ENCODE assay signal across 8 cellular contexts in the genomic region with DNA sequence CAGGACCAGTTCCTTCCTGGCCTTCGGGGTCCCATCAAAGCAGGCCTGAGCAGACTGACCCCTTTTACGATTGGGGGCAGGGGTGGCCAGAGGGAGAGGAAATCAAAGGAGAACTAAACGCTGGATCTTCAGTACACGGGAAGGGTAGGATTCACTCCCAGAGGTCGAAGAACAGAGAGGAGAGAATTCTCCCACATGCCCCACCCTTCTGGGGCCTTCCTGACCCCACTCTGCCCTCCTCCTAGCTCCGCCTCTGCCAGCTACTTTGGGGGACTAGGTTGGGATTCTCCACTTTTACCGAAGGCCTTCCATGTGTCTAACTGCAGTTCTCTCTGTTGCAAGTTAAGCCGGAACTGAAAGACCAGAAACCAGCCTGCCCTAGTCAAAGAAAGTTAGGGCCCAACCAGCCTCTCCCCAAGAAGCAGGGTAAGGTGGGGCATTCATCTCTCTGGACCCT. TPM values are rescaled to one million over a fixed set of nuclear protein-coding genes. Genes with fewer than 3 reads are reported as not detected.
A peak's percentile ranks its signal among the peaks of the same experiment; 100 is the strongest.
DNase-seq lines count a peak whose midpoint lies in the region; ATAC-seq, FAIRE-seq and TF ChIP-seq lines count a peak whose summit lies in the region.

No MANE protein-coding gene starts in this region.

- TF ChIP-seq POLR2A in GM12878 (IDR thresholded peaks at IDR 0.05; ENCODE audit: low read depth, low read length): 0 out of 2 replicates have a peak, but pooled peaks have one; percentile 48

- H4K20me1 ChIP-seq in GM12878 (ENCODE audit: control insufficient read depth, insufficient read depth): peaks cover 4% of the 10 kb centered on the region; the same call in 1 of the 2 replicates

- POLR2A ChIA-PET in GM12878 (lab: Charles Lee): interaction anchor here (0.8 to 14.9 kb wide), 12 partner anchors 10 to 157 kb away, joined by 3 to 273 read pairs (median 16); a partner anchor contains a TSS

- H3K4me1 ChIP-seq in GM12878 (ENCODE audit: control insufficient read depth, insufficient read depth, low read length) (peaks cover 32% of the 10 kb centered on the region), kidney (ENCODE audit: control insufficient read depth in 1 of 2, insufficient read depth in 1 of 2, low read depth in 1 of 2, low read length in 2 of 2) (peaks cover 25 to 57% of the 10 kb centered on the region in 2 donors)

- no peak for TF ChIP-seq CTCF in GM12878 (IDR thresholded peaks at IDR 0.05 in 2 of 3, conservative IDR thresholded peaks at IDR 0.05 in 1 of 3; ENCODE audit: control insufficient read depth in 2 of 3, extremely low read depth in 1 of 3, insufficient read depth in 1 of 3, low read depth in 3 of 3, low read length in 3 of 3)
- TF ChIP-seq CTCF in kidney (IDR thresholded peaks at IDR 0.05; ENCODE audit: borderline replicate concordance, extremely low read depth, insufficient read depth): no peak

- DNase-seq in ELR (ENCODE audit: low read depth) (peak; percentile 71), MV-4-11 (lab: John Stamatoyannopoulos, UW) (peak; percentile 70), GM12878 (ENCODE audit: low read depth, low spot score) (no peak), kidney (no peak), superior temporal gyrus (ENCODE audit: extremely low spot score) (peak; percentile 20), DMS79 (lab: John Stamatoyannopoulos, UW) (no peak)

- TF ChIP-seq RAD21 in GM12878 (IDR thresholded peaks at IDR 0.05; ENCODE audit: insufficient read depth, low read depth, low read length): no peak

- peak overlapping the region; percentile 25; the same call in 1 of the 2 replicates for H2AFZ ChIP-seq in GM12878 (ENCODE audit: control insufficient read depth, low read depth, low read length)

- H3K9ac ChIP-seq in GM12878 (ENCODE audit: control insufficient read depth, insufficient read depth, low read length) (peak overlapping the region; percentile 95), kidney (ENCODE audit: low read length in 2 of 2) (peak overlapping the region; percentile 87 to 88)

- H3K4me3 ChIP-seq in GM12878 (peak overlapping the region; percentile 100), kidney (ENCODE audit: low read length in 2 of 2) (peak overlapping the region; percentile 71 to 73)

- H3K36me3 ChIP-seq in GM12878 (ENCODE audit: control insufficient read depth in 2 of 2, insufficient read depth in 2 of 2, low read length in 1 of 2): no peaks in the 10 kb centered on the region; a peak in 1 of 4 replicates
- H3K36me3 ChIP-seq in kidney (ENCODE audit: control insufficient read depth in 1 of 2, insufficient read depth in 2 of 2, low read length in 2 of 2): no peaks in the 10 kb centered on the region

- peak; percentile 29 for ATAC-seq in GM12878
- ATAC-seq in GM19452 (IDR thresholded peaks at IDR 0.05; ENCODE audit: unreplicated experiment): no peak
- ATAC-seq in GM18520 (IDR thresholded peaks at IDR 0.05; ENCODE audit: unreplicated experiment): no peak

- BruUV-seq in GM12878 (replicated peaks; lab: Mats Ljungman, UMichigan): TSS peak; percentile 71

- RAD21 ChIA-PET in GM12878 (lab: Charles Lee; ENCODE audit: unreplicated experiment): interaction anchor here (0.8 to 14.4 kb wide), 14 partner anchors 8 to 1043 kb away, joined by 3 to 214 read pairs (median 18); a partner anchor contains a TSS

- no peak; a peak in 1 of 4 replicates for TF ChIP-seq EP300 in GM12878 (IDR thresholded peaks at IDR 0.05; ENCODE audit: borderline replicate concordance in 1 of 2, control insufficient read depth in 1 of 2, low read depth in 2 of 2, low read length in 2 of 2)

- H3K4me2 ChIP-seq in GM12878 (ENCODE audit: control insufficient read depth, insufficient read depth): peak overlapping the region; percentile 63

- peak overlapping the region; percentile 97 for H3K27ac ChIP-seq in GM12878 (ENCODE audit: control insufficient read depth, insufficient read depth)
- H3K27ac ChIP-seq in kidney (ENCODE audit: low read depth in 2 of 2, low read length in 2 of 2): peak overlapping the region; percentile 92 to 94

- no peaks in the 10 kb centered on the region for H3K27me3 ChIP-seq in GM12878 (replicated peaks in 1 of 2; ENCODE audit: control insufficient read depth in 2 of 2, insufficient read depth in 2 of 2, low read length in 1 of 2)

- H3K9me3 ChIP-seq in GM12878 (replicated peaks; ENCODE audit: control insufficient read depth, insufficient read depth, low read length): no peaks in the 10 kb centered on the region
- H3K9me3 ChIP-seq in kidney (ENCODE audit: control insufficient read depth in 1 of 2, low read length in 2 of 2): no peaks in the 10 kb centered on the region

- in situ Hi-C loops in GM12878 (cut with MboI): no loop called here

- SMC1A ChIA-PET in GM12878 (lab: Charles Lee; ENCODE audit: uncharacterized antibody, unreplicated experiment): interaction anchor here (0.6 to 16.7 kb wide), 12 partner anchors 9 to 787 kb away, joined by 3 to 229 read pairs (median 8); a partner anchor contains a TSS

- FAIRE-seq in GM12878 (lab: Jason Lieb, UNC): no peak
- FAIRE-seq in kidney (lab: Jason Lieb, UNC): no peak

- H3K79me2 ChIP-seq in GM12878 (ENCODE audit: control insufficient read depth, insufficient read depth, low read length): peaks cover 78% of the 10 kb centered on the region

- WGBS in GM12878 (ENCODE audit: insufficient coverage, insufficient replicate concordance, low lambda C conversion rate, missing lambda C conversion rate): under 1% methylated on average over 8 of the region's 8 CpGs

- CTCF ChIA-PET in GM12878 (lab: Yijun Ruan, JAX): interaction anchor here (1.0 to 14.7 kb wide), 8 partner anchors 11 to 87 kb away, joined by 3 to 227 read pairs (median 8); a partner anchor contains a TSS

- intact Hi-C loops in GM12878 (cut with micrococcal nuclease; ENCODE audit: unreplicated experiment) (loop anchor here (2.0 to 5.0 kb wide), 2 partner anchors 40 to 73 kb away; a partner anchor contains a TSS), kidney (cut with DNase I) (no loop called here)

RNA-seq across cellular contexts. Expression of a gene that starts 0.7 kb away (rescaled TPM):
- 184 and 208 TPM in 2 replicates for total RNA-seq in GM12878 (2013; cell fraction: nucleolus; rRNA removed)
- total RNA-seq in GM12878 (2014; rRNA removed): 71.2 and 84.4 TPM in 2 replicates
- total RNA-seq in GM12878 (2014; rRNA removed; fragmentation: Illumina TruSeq; extraction: Trizol): 40.4 and 44.9 TPM in 2 replicates
- total RNA-seq in GM12878 (2021): 113 and 116 TPM in 2 replicates
- polyA plus RNA-seq in GM12878 (2011; ENCODE audit: low read depth): 23.2 TPM
- 48.7 and 88.1 TPM in 2 replicates for polyA plus RNA-seq in GM12878 (2011; rRNA removed)
- polyA plus RNA-seq in GM12878 (2011; cell fraction: cytosol; rRNA removed): 48.3 and 60.5 TPM in 2 replicates
- polyA plus RNA-seq in GM12878 (2011; cell fraction: nucleus; rRNA removed): 206 and 248 TPM in 2 replicates
- 53.2 and 56.8 TPM in 2 replicates for polyA plus RNA-seq in GM12878 (2012)
- polyA plus RNA-seq in GM12878 (2014; fragmentation: Illumina TruSeq; extraction: Trizol): 64.4 and 80.8 TPM in 2 replicates
- polyA plus RNA-seq in GM12878 (2014; fragmentation: Nextera tagmentation; extraction: Ambion mirVana): 10 to 100 TPM in 1 of 2 experiments, 1 to 10 TPM in 1; 8.1 to 10.6 TPM
- polyA plus RNA-seq in GM12878 (2014; rRNA removed): 87.0 and 89.9 TPM in 2 replicates
- 10 to 100 TPM; 57.1 to 58.9 TPM for polyA plus RNA-seq in GM12878 (2016; fragmentation: Nextera tagmentation; extraction: Ambion mirVana)
- 109 and 114 TPM in 2 replicates for polyA minus RNA-seq in GM12878 (2011; rRNA and poly(A)+ RNA removed)
- 29.7 and 31.8 TPM in 2 replicates for polyA minus RNA-seq in GM12878 (2011; cell fraction: cytosol; rRNA and poly(A)+ RNA removed)
- 67.3 and 125 TPM in 2 replicates for polyA minus RNA-seq in GM12878 (2011; cell fraction: nucleus; rRNA and poly(A)+ RNA removed)
- total RNA-seq in kidney: 99.6 TPM
- polyA plus RNA-seq in kidney (ENCODE audit: insufficient read depth, low read depth, low replicate concordance): 32.3 TPM

RNA-seq across cellular contexts. Expression of a gene that starts 37.6 kb away (rescaled TPM):
- total RNA-seq in GM12878 (2013; cell fraction: nucleolus; rRNA removed): 0.56 TPM in 1 of 2 replicates, not detected in the other
- total RNA-seq in GM12878 (2014; rRNA removed): 0.40 TPM in 1 of 2 replicates, not detected in the other
- not detected in 2 replicates for total RNA-seq in GM12878 (2014; rRNA removed; fragmentation: Illumina TruSeq; extraction: Trizol)
- not detected in 2 replicates for total RNA-seq in GM12878 (2021)
- polyA plus RNA-seq in GM12878 (2011; ENCODE audit: low read depth): not detected
- polyA plus RNA-seq in GM12878 (2011; rRNA removed): not detected in 2 replicates
- 0.04 and 0.05 TPM in 2 replicates for polyA plus RNA-seq in GM12878 (2011; cell fraction: cytosol; rRNA removed)
- polyA plus RNA-seq in GM12878 (2011; cell fraction: nucleus; rRNA removed): 0.10 and 0.12 TPM in 2 replicates
- polyA plus RNA-seq in GM12878 (2012): 0.11 and 0.12 TPM in 2 replicates
- polyA plus RNA-seq in GM12878 (2014; fragmentation: Illumina TruSeq; extraction: Trizol): not detected in 2 replicates
- not detected for polyA plus RNA-seq in GM12878 (2014; fragmentation: Nextera tagmentation; extraction: Ambion mirVana)
- polyA plus RNA-seq in GM12878 (2014; rRNA removed): 0.10 and 0.16 TPM in 2 replicates
- polyA plus RNA-seq in GM12878 (2016; fragmentation: Nextera tagmentation; extraction: Ambion mirVana): under 1 TPM in 1 of 2 experiments, not detected in 1; 0.39 TPM
- polyA minus RNA-seq in GM12878 (2011; rRNA and poly(A)+ RNA removed): 0.62 TPM in 1 of 2 replicates, not detected in the other
- not detected in 2 replicates for polyA minus RNA-seq in GM12878 (2011; cell fraction: cytosol; rRNA and poly(A)+ RNA removed)
- 0.67 and 1.1 TPM in 2 replicates for polyA minus RNA-seq in GM12878 (2011; cell fraction: nucleus; rRNA and poly(A)+ RNA removed)
- not detected for total RNA-seq in kidney
- 0.32 TPM for polyA plus RNA-seq in kidney (ENCODE audit: insufficient read depth, low read depth, low replicate concordance)

RNA-seq across cellular contexts. Expression of a gene that starts 41.8 kb away (rescaled TPM):
- total RNA-seq in GM12878 (2013; cell fraction: nucleolus; rRNA removed): 117 and 134 TPM in 2 replicates
- total RNA-seq in GM12878 (2014; rRNA removed) (304 and 309 TPM in 2 replicates), GM12878 (2014; rRNA removed; fragmentation: Illumina TruSeq; extraction: Trizol) (253 and 257 TPM in 2 replicates), GM12878 (2021) (207 and 208 TPM in 2 replicates), kidney (175 TPM)
- 419 TPM for polyA plus RNA-seq in GM12878 (2011; ENCODE audit: low read depth)
- polyA plus RNA-seq in GM12878 (2011; rRNA removed) (434 and 553 TPM in 2 replicates), GM12878 (2014; fragmentation: Illumina TruSeq; extraction: Trizol) (443 and 504 TPM in 2 replicates), GM12878 (2014; fragmentation: Nextera tagmentation; extraction: Ambion mirVana) (100 to 1,000 TPM; 395 to 407 TPM), GM12878 (2014; rRNA removed) (300 and 320 TPM in 2 replicates), GM12878 (2016; fragmentation: Nextera tagmentation; extraction: Ambion mirVana) (100 to 1,000 TPM; 226 to 238 TPM), kidney (ENCODE audit: insufficient read depth, low read depth, low replicate concordance) (300 TPM)
- polyA plus RNA-seq in GM12878 (2011; cell fraction: cytosol; rRNA removed): 648 and 1,046 TPM in 2 replicates
- 186 and 215 TPM in 2 replicates for polyA plus RNA-seq in GM12878 (2011; cell fraction: nucleus; rRNA removed)
- 316 TPM in 2 replicates for polyA plus RNA-seq in GM12878 (2012)
- 366 and 382 TPM in 2 replicates for polyA minus RNA-seq in GM12878 (2011; rRNA and poly(A)+ RNA removed)
- 76.2 and 86.9 TPM in 2 replicates for polyA minus RNA-seq in GM12878 (2011; cell fraction: cytosol; rRNA and poly(A)+ RNA removed)
- polyA minus RNA-seq in GM12878 (2011; cell fraction: nucleus; rRNA and poly(A)+ RNA removed): 32.3 and 40.9 TPM in 2 replicates

RNA-seq across cellular contexts. Expression of a gene that starts 44.8 kb away (rescaled TPM):
- total RNA-seq in GM12878 (2013; cell fraction: nucleolus; rRNA removed): 216 and 221 TPM in 2 replicates
- 40.8 and 42.1 TPM in 2 replicates for total RNA-seq in GM12878 (2014; rRNA removed)
- total RNA-seq in GM12878 (2014; rRNA removed; fragmentation: Illumina TruSeq; extraction: Trizol): 42.8 and 44.4 TPM in 2 replicates
- 40.5 and 41.1 TPM in 2 replicates for total RNA-seq in GM12878 (2021)
- 33.9 TPM for polyA plus RNA-seq in GM12878 (2011; ENCODE audit: low read depth)
- polyA plus RNA-seq in GM12878 (2011; rRNA removed): 109 and 120 TPM in 2 replicates
- polyA plus RNA-seq in GM12878 (2011; cell fraction: cytosol; rRNA removed): 83.7 and 84.8 TPM in 2 replicates
- polyA plus RNA-seq in GM12878 (2011; cell fraction: nucleus; rRNA removed): 141 and 162 TPM in 2 replicates
- polyA plus RNA-seq in GM12878 (2012): 33.4 and 38.1 TPM in 2 replicates
- polyA plus RNA-seq in GM12878 (2014; fragmentation: Illumina TruSeq; extraction: Trizol): 47.8 and 62.4 TPM in 2 replicates
- 10 to 100 TPM; 11.7 to 15.1 TPM for polyA plus RNA-seq in GM12878 (2014; fragmentation: Nextera tagmentation; extraction: Ambion mirVana)
- 58.2 and 70.5 TPM in 2 replicates for polyA plus RNA-seq in GM12878 (2014; rRNA removed)
- 10 to 100 TPM; 39.5 to 46.9 TPM for polyA plus RNA-seq in GM12878 (2016; fragmentation: Nextera tagmentation; extraction: Ambion mirVana)
- 90.9 and 110 TPM in 2 replicates for polyA minus RNA-seq in GM12878 (2011; rRNA and poly(A)+ RNA removed)
- 37.3 and 41.2 TPM in 2 replicates for polyA minus RNA-seq in GM12878 (2011; cell fraction: cytosol; rRNA and poly(A)+ RNA removed)
- 77.4 and 88.9 TPM in 2 replicates for polyA minus RNA-seq in GM12878 (2011; cell fraction: nucleus; rRNA and poly(A)+ RNA removed)
- total RNA-seq in kidney: 57.4 TPM
- 19.8 TPM for polyA plus RNA-seq in kidney (ENCODE audit: insufficient read depth, low read depth, low replicate concordance)

Comparison
In these comparisons a context has a peak if more than half of its experiments do, and no peak if none do; other contexts are left out.
1. DNase-seq: peak in ELR (single experiment), MV-4-11 (single experiment) and superior temporal gyrus (single experiment); none in GM12878 (single experiment), kidney (single experiment) and DMS79 (single experiment).